In the genomic region with DNA sequence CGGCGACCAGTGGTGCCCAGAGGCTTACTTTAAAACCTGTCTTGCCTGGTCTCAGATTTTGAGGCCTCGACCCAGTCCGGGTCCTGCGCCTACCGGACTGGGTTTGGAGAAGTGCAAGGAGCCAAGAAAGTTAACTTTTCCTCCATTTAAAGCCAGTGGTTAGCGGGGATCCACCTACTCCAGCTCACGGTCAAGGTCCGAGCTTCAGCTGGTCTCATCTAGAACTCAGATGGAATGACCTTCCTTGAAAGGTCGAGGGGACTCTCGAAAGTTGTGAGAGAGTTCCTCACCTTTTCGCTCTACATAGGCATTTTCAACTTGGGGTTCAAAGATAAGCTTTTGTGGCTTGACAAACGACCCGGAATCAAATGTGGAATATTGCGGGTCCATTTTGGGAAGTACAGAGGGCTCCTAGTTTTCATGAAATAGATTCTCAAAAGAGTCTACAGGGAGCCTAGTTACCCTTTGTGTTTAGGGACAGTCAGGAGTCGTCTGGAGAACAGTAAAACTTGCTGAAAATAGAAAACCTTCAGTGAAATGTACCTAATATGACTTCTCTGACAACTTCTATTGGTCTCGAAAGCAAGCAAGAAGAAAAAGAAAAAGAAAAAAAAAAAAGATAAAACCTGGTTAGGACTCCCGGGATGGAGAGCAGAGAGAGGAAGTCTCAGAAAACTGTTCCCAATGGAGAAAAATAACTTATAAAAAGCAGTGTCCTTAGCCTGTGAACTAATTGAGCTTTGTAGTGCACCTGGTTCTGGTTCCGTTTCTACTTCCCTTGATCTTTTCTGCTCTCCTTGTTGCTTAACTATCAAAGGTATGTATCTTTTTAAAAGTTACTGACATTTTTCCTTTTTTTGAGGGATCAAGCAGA, we compare ENCODE assay signal across 8 cellular contexts. TPM values are rescaled to one million over a fixed set of nuclear protein-coding genes. Genes with fewer than 3 reads are reported as not detected.
DNase-seq lines count a peak whose midpoint lies in the region; ATAC-seq and TF ChIP-seq lines count a peak whose summit lies in the region.

No MANE protein-coding gene starts in this region.

- peaks cover 31% of the 10 kb centered on the region for H3K4me1 Mint-ChIP-seq in CD8-positive, alpha-beta T cell (ENCODE audit: low read depth)

- peak overlapping the region; percentile 72 for H3K4me3 ChIP-seq in CD8-positive, alpha-beta T cell (ENCODE audit: low read depth, low read length)
- H3K4me3 ChIP-seq in dorsolateral prefrontal cortex = peak overlapping the region; percentile 53 to 94 (median 84)

- H3K36me3 ChIP-seq in CD8-positive, alpha-beta T cell (ENCODE audit: insufficient read depth, low read length) = no peaks in the 10 kb centered on the region

- POLR2A ChIA-PET in CD8-positive, alpha-beta T cell (lab: Charles Lee) = interaction anchor here (1.3 to 1.4 kb wide), 3 partner anchors 12 to 120 kb away, joined by 3 to 4 read pairs (median 3); no protein-coding TSS in a partner anchor

- intact Hi-C loops in CD8-positive, alpha-beta T cell (cut with DNase I, micrococcal nuclease) = loop anchor here (2.0 to 10.0 kb wide), 5 partner anchors 125 to 1387 kb away; a partner anchor contains a TSS
- intact Hi-C loops in dorsolateral prefrontal cortex (cut with DNase I) = loop anchor here (5.0 to 10.0 kb wide), 7 partner anchors 35 to 465 kb away; a partner anchor contains a TSS

- CTCF ChIA-PET in CD8-positive, alpha-beta T cell (lab: Charles Lee) = interaction anchor here (1.2 kb wide), 1 partner anchor 9 kb away, joined by 3 read pairs; no protein-coding TSS in a partner anchor

- H3K27me3 ChIP-seq in CD8-positive, alpha-beta T cell (ENCODE audit: insufficient read depth, low read length) = no peaks in the 10 kb centered on the region
- no peaks in the 10 kb centered on the region for H3K27me3 ChIP-seq in dorsolateral prefrontal cortex

- peaks cover 4% of the 10 kb centered on the region for H3K36me3 Mint-ChIP-seq in CD8-positive, alpha-beta T cell

- H3K27ac Mint-ChIP-seq in CD8-positive, alpha-beta T cell = peak overlapping the region; percentile 91

- H3K9me3 ChIP-seq in CD8-positive, alpha-beta T cell (ENCODE audit: low read length) = no peaks in the 10 kb centered on the region

- H3K27ac ChIP-seq in CD8-positive, alpha-beta T cell (ENCODE audit: low read depth, low read length) = peak overlapping the region; percentile 34
- peak overlapping the region; percentile 41 to 95 (median 86) for H3K27ac ChIP-seq in dorsolateral prefrontal cortex

- no peak for TF ChIP-seq CTCF in CD8-positive, alpha-beta T cell (IDR thresholded peaks at IDR 0.05)
- peak in 2 of 56 donors; percentile 1 to 2 for TF ChIP-seq CTCF in dorsolateral prefrontal cortex (IDR thresholded peaks at IDR 0.05 in 54 of 56, conservative IDR thresholded peaks at IDR 0.05 in 2 of 56; ENCODE audit: low read depth in 1 of 56, partially characterized antibody in 56 of 56)

- no peak for DNase-seq in CD8-positive, alpha-beta T cell
- DNase-seq in LHCN-M2 (ENCODE audit: low read depth) (peak; percentile 4), dorsolateral prefrontal cortex (no peak), mucosa of gallbladder (ENCODE audit: low spot score) (peak; percentile 14), NCI-H2029 (lab: John Stamatoyannopoulos, UW) (no peak)
- DNase-seq in activated CD4-positive, CD25-positive, alpha-beta regulatory T cell (lab: John Stamatoyannopoulos, UW) = no peak
- DNase-seq in activated CD8-positive, alpha-beta memory T cell treated with anti-CD3 and anti-CD28 coated beads, Interleukin-2, amount 50 U/mL, for 4 hours = no peak

- no peaks in the 10 kb centered on the region for H3K9me3 Mint-ChIP-seq in CD8-positive, alpha-beta T cell

- peaks cover 22% of the 10 kb centered on the region for H3K4me1 ChIP-seq in CD8-positive, alpha-beta T cell (ENCODE audit: insufficient read depth, low read length)

- no peaks in the 10 kb centered on the region for H3K27me3 Mint-ChIP-seq in CD8-positive, alpha-beta T cell (ENCODE audit: low read depth)

- H3K4me3 Mint-ChIP-seq in CD8-positive, alpha-beta T cell = peak overlapping the region; percentile 95

- no peak for ATAC-seq in CD8-positive, alpha-beta T cell
- ATAC-seq in GM18511 (IDR thresholded peaks at IDR 0.05; ENCODE audit: unreplicated experiment) = no peak

RNA-seq across cellular contexts. Expression of a gene that starts 1.4 kb away (rescaled TPM):
- 1 to 10 TPM in 1 of 2 experiments, under 1 TPM in 1; 0.73 to 1.4 TPM for total RNA-seq in CD8-positive, alpha-beta T cell
- total RNA-seq in LHCN-M2 (2014; rRNA removed) (0.75 and 0.90 TPM in 2 replicates), dorsolateral prefrontal cortex (100 to 1,000 TPM in 2 of 120 experiments, 10 to 100 TPM in 118; 26.9 to 134 (median 53.1) TPM), mucosa of gallbladder (3.1 TPM)
- polyA plus RNA-seq in LHCN-M2 (2012) = 1.4 TPM

Comparison
In these comparisons a context has a peak if more than half of its experiments do, and no peak if none do; other contexts are left out.
1. DNase-seq: peak in LHCN-M2 (single experiment) and mucosa of gallbladder (single experiment); none in CD8-positive, alpha-beta T cell (0 of 7), dorsolateral prefrontal cortex (0 of 10), activated CD4-positive, CD25-positive, alpha-beta regulatory T cell (0 of 4), NCI-H2029 (single experiment) and activated CD8-positive, alpha-beta memory T cell treated with anti-CD3 and anti-CD28 coated beads, Interleukin-2, amount 50 U/mL, for 4 hours (single experiment).